27 cellular contexts compared by ENCODE assay signal in the genomic region with DNA sequence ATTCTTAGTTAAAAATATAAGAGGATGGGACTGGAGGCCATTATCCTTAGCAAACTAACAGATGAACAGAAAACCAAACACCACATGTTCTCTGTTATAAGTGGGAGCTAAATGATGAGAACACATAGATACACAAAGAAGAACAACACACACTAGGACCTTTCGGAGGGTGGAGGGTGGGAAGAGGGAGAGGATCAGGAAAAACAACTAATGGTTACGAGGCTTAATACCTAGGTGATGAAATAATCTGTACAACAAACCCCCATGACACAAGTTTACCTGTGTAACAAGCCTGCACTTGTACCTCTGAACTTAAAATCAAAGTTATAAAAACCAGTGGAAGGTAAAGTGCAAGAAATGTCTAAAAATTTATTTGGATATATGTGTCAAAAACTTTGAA.
"Had no signal": no experiment of that assay in that cellular context is flagged by ENCODE, and none has a peak within 500 bp of the region (broad histone marks: within the 10 kb centered on the region; RNA-seq: fewer than 3 reads in every experiment).

No MANE protein-coding gene starts in this region.

- ATAC-seq: activated CD4-positive, alpha-beta T cell treated with anti-CD3 and anti-CD28 coated beads for 36 hours; activated naive CD4-positive, alpha-beta T cell treated with anti-CD3 and anti-CD28 coated beads, Interleukin-2, amount 50 U/mL, for 72 hours; activated T-cell treated with anti-CD3 and anti-CD28 coated beads, Interleukin-2, amount 50 U/mL, for 72 hours; gastroesophageal sphincter had no signal

- H3K36me3 ChIP-seq: ascending aorta, esophagus muscularis mucosa, gastroesophageal sphincter had no signal

- H3K27me3 ChIP-seq: ascending aorta, esophagus muscularis mucosa, gastroesophageal sphincter had no signal

- H3K4me3 ChIP-seq: ascending aorta, esophagus muscularis mucosa, gastroesophageal sphincter had no signal

- H3K4me1 ChIP-seq: ascending aorta, esophagus muscularis mucosa, gastroesophageal sphincter had no signal

- DNase-seq: activated CD4-positive, alpha-beta memory T cell treated with anti-CD3 and anti-CD28 coated beads, Interleukin-2, amount 10 ng/mL, durations not matched to agents 7 days and 5 days; activated CD4-positive, alpha-beta T cell treated with anti-CD3 and anti-CD28 coated beads for 36 hours; activated CD4-positive, alpha-beta T cell treated with anti-CD3 and anti-CD28 coated beads, Interleukin-2, amount 10 ng/mL, durations not matched to agents 24 days and 14 days; activated CD4-positive, alpha-beta T cell treated with anti-CD3 and anti-CD28 coated beads, Interleukin-2, amount 50 U/mL, for 4 hours; activated CD4-positive, CD25-positive, alpha-beta regulatory T cell; activated CD4-positive, CD25-positive, alpha-beta regulatory T cell treated with anti-CD3 and anti-CD28 coated beads, Interleukin-2, amount 50 U/mL, for 72 hours; activated CD8-positive, alpha-beta memory T cell treated with anti-CD3 and anti-CD28 coated beads, Interleukin-2, amount 50 U/mL, for 48 hours; activated gamma-delta T cell; activated naive CD4-positive, alpha-beta T cell; activated naive CD4-positive, alpha-beta T cell treated with anti-CD3 and anti-CD28 coated beads, Interleukin-2, amount 10 ng/mL, durations not matched to agents 7 days and 5 days; activated naive CD8-positive, alpha-beta T cell treated with anti-CD3 and anti-CD28 coated beads, Interleukin-2, amount 10 ng/mL, durations not matched to agents 7 days and 5 days; activated T-cell treated with anti-CD3 and anti-CD28 coated beads for 4 hours; activated T-cell treated with anti-CD3 and anti-CD28 coated beads, Interleukin-2, amount 50 U/mL, for 24 hours; activated T-cell treated with anti-CD3 and anti-CD28 coated beads, Interleukin-2, amount 50 U/mL, for 72 hours; caudate nucleus; cortex of kidney; effector CD8-positive, alpha-beta T cell; erythroblast; foreskin melanocyte; T-helper 2 cell had no signal

- H3K27ac ChIP-seq: ascending aorta, esophagus muscularis mucosa, gastroesophageal sphincter had no signal

- FAIRE-seq: colon, endometrium, endothelial cell of umbilical vein had no signal
